Comparison of ENCODE assay signal across 1 cellular context in genomic region chr7:26850193-26850651, GRCh38.
A peak's percentile ranks its signal among the peaks of the same experiment; 100 is the strongest.
TF ChIP-seq lines count a peak whose summit lies in the region.

No MANE protein-coding gene starts in this region.

TF ChIP-seq in HEK293, 187 proteins besides CTCF, POLR2A, EP300 and RAD21 (continued from another document):
- TF ChIP-seq ZBTB10 (tag by site-specific recombination; IDR thresholded peaks at IDR 0.05), result no peak
- no peak for TF ChIP-seq BCL11A (tag by site-specific recombination; IDR thresholded peaks at IDR 0.05; ENCODE audit: low read depth)
- TF ChIP-seq ZEB2 (tag by site-specific recombination; IDR thresholded peaks at IDR 0.05), result 0 out of 2 replicates have a peak, but pooled peaks have one; percentile 16
- TF ChIP-seq ZIC2 (tag by site-specific recombination; IDR thresholded peaks at IDR 0.05), result no peak
- TF ChIP-seq ZNF16 (tag by site-specific recombination; IDR thresholded peaks at IDR 0.05; ENCODE audit: low read depth), result no peak
- no peak for TF ChIP-seq ZNF776 (tag by site-specific recombination; IDR thresholded peaks at IDR 0.05; ENCODE audit: borderline replicate concordance)
- no peak for TF ChIP-seq MEIS1 (CRISPR knock-in tag; IDR thresholded peaks at IDR 0.05; ENCODE audit: borderline replicate concordance)
- peak; percentile 33; the same call in 1 of the 2 replicates for TF ChIP-seq SP7 (tag by site-specific recombination; IDR thresholded peaks at IDR 0.05)
- TF ChIP-seq ZBTB8A (tag by site-specific recombination; IDR thresholded peaks at IDR 0.05), result no peak
- TF ChIP-seq ZNF548 (tag by site-specific recombination; IDR thresholded peaks at IDR 0.05), result no peak
- TF ChIP-seq ZNF169 (tag by site-specific recombination; IDR thresholded peaks at IDR 0.05), result no peak
- TF ChIP-seq YY2 (tag by site-specific recombination; IDR thresholded peaks at IDR 0.05), result no peak
- TF ChIP-seq ZNF362 (tag by site-specific recombination; IDR thresholded peaks at IDR 0.05), result peak; percentile 73; the same call in 1 of the 2 replicates
- TF ChIP-seq ZNF629 (tag by site-specific recombination; IDR thresholded peaks at IDR 0.05), result 0 out of 2 replicates have a peak, but pooled peaks have one; percentile 34
- TF ChIP-seq ZNF571 (tag by site-specific recombination; IDR thresholded peaks at IDR 0.05), result no peak
- TF ChIP-seq ZNF48 (tag by site-specific recombination; IDR thresholded peaks at IDR 0.05), result no peak
- TF ChIP-seq KLF7 (tag by site-specific recombination; IDR thresholded peaks at IDR 0.05; ENCODE audit: borderline replicate concordance), result no peak
- peak; percentile 42; the same call in 1 of the 2 replicates for TF ChIP-seq ZNF335 (tag by site-specific recombination; conservative IDR thresholded peaks at IDR 0.05)
- no peak for TF ChIP-seq ZXDB (tag by site-specific recombination; IDR thresholded peaks at IDR 0.05)
- no peak for TF ChIP-seq REPIN1 (tag by site-specific recombination; IDR thresholded peaks at IDR 0.05; ENCODE audit: low read depth)
- no peak for TF ChIP-seq ZNF830 (tag by site-specific recombination; IDR thresholded peaks at IDR 0.05; ENCODE audit: low read depth)
- no peak for TF ChIP-seq TSHZ1 (tag by site-specific recombination; IDR thresholded peaks at IDR 0.05; ENCODE audit: borderline replicate concordance)
- no peak for TF ChIP-seq ZNF280D (tag by site-specific recombination; IDR thresholded peaks at IDR 0.05)
- TF ChIP-seq OSR2 (tag by site-specific recombination; IDR thresholded peaks at IDR 0.05), result 0 out of 2 replicates have a peak, but pooled peaks have one; percentile 16
- TF ChIP-seq HIC1 (tag by site-specific recombination; IDR thresholded peaks at IDR 0.05), result no peak
- no peak for TF ChIP-seq ZNF184 (tag by site-specific recombination; IDR thresholded peaks at IDR 0.05)
- no peak for TF ChIP-seq ZNF24 (tag by site-specific recombination; IDR thresholded peaks at IDR 0.05)
- no peak for TF ChIP-seq ZNF146 (tag by site-specific recombination; IDR thresholded peaks at IDR 0.05)
